Comparison of ENCODE assay signal across 8 cellular contexts in genomic region chr18:58045265-58046086, GRCh38. TPM values are rescaled to one million over a fixed set of nuclear protein-coding genes. Genes with fewer than 3 reads are reported as not detected.
DNase-seq lines count a peak whose midpoint lies in the region; ATAC-seq and TF ChIP-seq lines count a peak whose summit lies in the region.

No MANE protein-coding gene starts in this region.

- H3K27ac Mint-ChIP-seq in activated CD4-positive, alpha-beta T cell treated with anti-CD3 and anti-CD28 coated beads, Interleukin-2, amount 10 ng/mL, durations not matched to agents 24 days and 14 days, result peak overlapping the region; percentile 63
- peak overlapping the region; percentile 26 for H3K27ac Mint-ChIP-seq in memory B cell

- H3K9me3 Mint-ChIP-seq in activated CD4-positive, alpha-beta T cell treated with anti-CD3 and anti-CD28 coated beads, Interleukin-2, amount 10 ng/mL, durations not matched to agents 24 days and 14 days, result no peaks in the 10 kb centered on the region
- no peaks in the 10 kb centered on the region for H3K9me3 Mint-ChIP-seq in memory B cell

- peaks cover 21% of the 10 kb centered on the region for H3K4me1 Mint-ChIP-seq in activated CD4-positive, alpha-beta T cell treated with anti-CD3 and anti-CD28 coated beads, Interleukin-2, amount 10 ng/mL, durations not matched to agents 24 days and 14 days
- H3K4me1 Mint-ChIP-seq in memory B cell, result peaks cover 25% of the 10 kb centered on the region

- H3K27me3 ChIP-seq in duodenal mucosa (ENCODE audit: control insufficient read depth in 1 of 2, insufficient read depth in 2 of 2, low read length in 2 of 2), result no peaks in the 10 kb centered on the region

- peaks cover 12 to 30% of the 10 kb centered on the region in 2 donors for H3K4me1 ChIP-seq in duodenal mucosa (ENCODE audit: control insufficient read depth in 1 of 2, insufficient read depth in 2 of 2, low read length in 2 of 2)

- H3K27me3 Mint-ChIP-seq in activated CD4-positive, alpha-beta T cell treated with anti-CD3 and anti-CD28 coated beads, Interleukin-2, amount 10 ng/mL, durations not matched to agents 24 days and 14 days, result peaks cover 52% of the 10 kb centered on the region
- H3K27me3 Mint-ChIP-seq in memory B cell, result no peaks in the 10 kb centered on the region

- H3K27ac ChIP-seq in duodenal mucosa (ENCODE audit: low read depth, low read length), result peak overlapping the region; percentile 83

- peak overlapping the region; percentile 61 to 76 for H3K9ac ChIP-seq in duodenal mucosa (ENCODE audit: low read depth in 1 of 2, low read length in 2 of 2)

- no peaks in the 10 kb centered on the region for H3K36me3 ChIP-seq in duodenal mucosa (ENCODE audit: control insufficient read depth in 1 of 2, insufficient read depth in 2 of 2, low read length in 2 of 2)

- peak overlapping the region; percentile 90 for H3K4me3 Mint-ChIP-seq in activated CD4-positive, alpha-beta T cell treated with anti-CD3 and anti-CD28 coated beads, Interleukin-2, amount 10 ng/mL, durations not matched to agents 24 days and 14 days
- peak overlapping the region; percentile 94 for H3K4me3 Mint-ChIP-seq in memory B cell

- no peaks in the 10 kb centered on the region for H3K9me3 ChIP-seq in duodenal mucosa (ENCODE audit: control insufficient read depth in 1 of 2, low read length in 2 of 2)

- peak; percentile 8 for ATAC-seq in memory B cell (ENCODE audit: low read depth)
- ATAC-seq in HG02885 (IDR thresholded peaks at IDR 0.05; ENCODE audit: poor library complexity, unreplicated experiment), result no peak
- ATAC-seq in GM19455 (IDR thresholded peaks at IDR 0.05; ENCODE audit: unreplicated experiment), result no peak

- H3K4me3 ChIP-seq in GM12865 (ENCODE audit: low read depth, low read length) (peak overlapping the region; percentile 78), duodenal mucosa (ENCODE audit: low read depth in 1 of 2, low read length in 2 of 2) (peak overlapping the region; percentile 92 to 94)

- H3K36me3 Mint-ChIP-seq in activated CD4-positive, alpha-beta T cell treated with anti-CD3 and anti-CD28 coated beads, Interleukin-2, amount 10 ng/mL, durations not matched to agents 24 days and 14 days (ENCODE audit: low read depth), result no peaks in the 10 kb centered on the region
- H3K36me3 Mint-ChIP-seq in memory B cell, result no peaks in the 10 kb centered on the region

- TF ChIP-seq CTCF in GM12865 (IDR thresholded peaks at IDR 0.05; ENCODE audit: insufficient read depth, low read depth, low read length, missing control alignments), result no peak

- intact Hi-C loops in activated CD4-positive, alpha-beta T cell treated with anti-CD3 and anti-CD28 coated beads, Interleukin-2, amount 10 ng/mL, durations not matched to agents 24 days and 14 days (cut with micrococcal nuclease), result loop anchor here (2.0 kb wide), 1 partner anchor 205 kb away; no protein-coding TSS in a partner anchor

- DNase-seq in GM12865 (ENCODE audit: low read depth) (peak; percentile 48), NCI-H1930 (lab: John Stamatoyannopoulos, UW) (peak; percentile 26 to 53), memory B cell (ENCODE audit: low spot score in 2 of 2) (peak; percentile 28 to 53)
- DNase-seq in activated CD4-positive, alpha-beta T cell treated with anti-CD3 and anti-CD28 coated beads, Interleukin-2, amount 10 ng/mL, durations not matched to agents 24 days and 14 days, result peak; percentile 74
- peak; percentile 1 to 30 (median 13) for DNase-seq in stimulated activated naive CD4-positive, alpha-beta T cell (lab: John Stamatoyannopoulos, UW)

RNA-seq across cellular contexts. Expression of gene NEDD4L, which starts 1.4 kb away (rescaled TPM):
- total RNA-seq in activated CD4-positive, alpha-beta T cell treated with anti-CD3 and anti-CD28 coated beads, Interleukin-2, amount 10 ng/mL, durations not matched to agents 24 days and 14 days, result 3.5 and 4.2 TPM in 2 replicates

Comparison
In these comparisons a context has a peak if more than half of its experiments do, and no peak if none do; other contexts are left out.
1. DNase-seq: peak in every context shown above with its lines; median percentile 74 in activated CD4-positive, alpha-beta T cell treated with anti-CD3 and anti-CD28 coated beads, Interleukin-2, amount 10 ng/mL, durations not matched to agents 24 days and 14 days; 48 in GM12865; 40 in memory B cell; 40 in NCI-H1930; 13 in stimulated activated naive CD4-positive, alpha-beta T cell.